In genomic region chr1:156119503-156120209, GRCh38 we compare ENCODE assay signal across 8 cellular contexts. TPM values are rescaled to one million over a fixed set of nuclear protein-coding genes. Genes with fewer than 3 reads are reported as not detected.
A peak's percentile ranks its signal among the peaks of the same experiment; 100 is the strongest.
DNase-seq lines count a peak whose midpoint lies in the region; ATAC-seq and TF ChIP-seq lines count a peak whose summit lies in the region.

No MANE protein-coding gene starts in this region.

- no peaks in the 10 kb centered on the region for H3K9me3 Mint-ChIP-seq in stimulated activated memory B cell treated with anti-CD40 and anti-IgM and Interleukin-4, amounts not matched to agents 10 μg/mL and 1 μg/mL and 100 μg/mL, for 72 hours

- H3K4me3 ChIP-seq in WI38 (ENCODE audit: low read depth, low read length): peak overlapping the region; percentile 46

- ATAC-seq in HG03066 (IDR thresholded peaks at IDR 0.05; ENCODE audit: low read depth, unreplicated experiment) (peak; percentile 35), sciatic nerve (no peak)
- ATAC-seq in stimulated activated memory B cell treated with anti-CD40 and anti-IgM and Interleukin-4, amounts not matched to agents 10 μg/mL and 1 μg/mL and 100 μg/mL, for 72 hours: peak; percentile 84

- H3K4me3 Mint-ChIP-seq in stimulated activated memory B cell treated with anti-CD40 and anti-IgM and Interleukin-4, amounts not matched to agents 10 μg/mL and 1 μg/mL and 100 μg/mL, for 72 hours: peak overlapping the region; percentile 52

- peaks cover 74% of the 10 kb centered on the region for H3K4me1 Mint-ChIP-seq in stimulated activated memory B cell treated with anti-CD40 and anti-IgM and Interleukin-4, amounts not matched to agents 10 μg/mL and 1 μg/mL and 100 μg/mL, for 72 hours

- DNase-seq in glomerular visceral epithelial cell (ENCODE audit: extremely low spot score) (peak; percentile 85), midbrain (lab: John Stamatoyannopoulos, UW) (no peak), sciatic nerve (ENCODE audit: low spot score) (no peak), NCI-H187 (lab: John Stamatoyannopoulos, UW) (no peak)

- H3K27me3 Mint-ChIP-seq in stimulated activated memory B cell treated with anti-CD40 and anti-IgM and Interleukin-4, amounts not matched to agents 10 μg/mL and 1 μg/mL and 100 μg/mL, for 72 hours: peaks cover 9% of the 10 kb centered on the region

- H3K27ac Mint-ChIP-seq in stimulated activated memory B cell treated with anti-CD40 and anti-IgM and Interleukin-4, amounts not matched to agents 10 μg/mL and 1 μg/mL and 100 μg/mL, for 72 hours: no peak overlapping the region

- intact Hi-C loops in sciatic nerve (cut with DNase I): no loop called here

- no peak for TF ChIP-seq CTCF in 22Rv1 (IDR thresholded peaks at IDR 0.05)
- TF ChIP-seq CTCF in WI38 (IDR thresholded peaks at IDR 0.05; ENCODE audit: low read depth, low read length): no peak

- H3K27ac ChIP-seq in 22Rv1: peak overlapping the region; percentile 89

- H3K36me3 Mint-ChIP-seq in stimulated activated memory B cell treated with anti-CD40 and anti-IgM and Interleukin-4, amounts not matched to agents 10 μg/mL and 1 μg/mL and 100 μg/mL, for 72 hours: peaks cover 42% of the 10 kb centered on the region

RNA-seq across cellular contexts. Expression of gene LMNA, which starts 5.1 kb away (rescaled TPM):
- total RNA-seq in sciatic nerve: 322 TPM

RNA-seq across cellular contexts. Expression of gene SEMA4A, which starts 33.7 kb away (rescaled TPM):
- 8.4 TPM for total RNA-seq in sciatic nerve

RNA-seq across cellular contexts. Expression of gene MEX3A, which starts 37.4 kb away (rescaled TPM):
- total RNA-seq in sciatic nerve: 1.2 TPM

RNA-seq across cellular contexts. Expression of gene RAB25, which starts 58.7 kb away (rescaled TPM):
- not detected for total RNA-seq in sciatic nerve
